1 cellular context compared by ENCODE assay signal in genomic region chr12:55726911-55727310, GRCh38.
TF ChIP-seq lines count a peak whose summit lies in the region.

No MANE protein-coding gene starts in this region.

TF ChIP-seq in IMR-90, 13 proteins besides CTCF, POLR2A, EP300 and RAD21:
- TF ChIP-seq MAFK (IDR thresholded peaks at IDR 0.05; ENCODE audit: low read depth, low read length) (no peak), RCOR1 (IDR thresholded peaks at IDR 0.05; ENCODE audit: insufficient replicate concordance, low read length) (no peak), BHLHE40 (IDR thresholded peaks at IDR 0.05; ENCODE audit: low read depth, low read length) (no peak), RFX5 (IDR thresholded peaks at IDR 0.05; ENCODE audit: low read depth, low read length) (no peak), MXI1 (IDR thresholded peaks at IDR 0.05; ENCODE audit: borderline replicate concordance, low read depth, low read length) (no peak), CHD1 (IDR thresholded peaks at IDR 0.05; ENCODE audit: low read depth, low read length) (no peak), CEBPB (IDR thresholded peaks at IDR 0.05; ENCODE audit: low read depth, low read length) (no peak), SMC3 (IDR thresholded peaks at IDR 0.05; ENCODE audit: low read depth, low read length) (no peak), MAZ (IDR thresholded peaks at IDR 0.05; ENCODE audit: borderline replicate concordance, low read depth, low read length) (no peak), FOS (IDR thresholded peaks at IDR 0.05; ENCODE audit: low read depth, low read length) (no peak), NFE2L2 (IDR thresholded peaks at IDR 0.05; ENCODE audit: low read depth, low read length) (no peak)
- TF ChIP-seq, protein P1, sequence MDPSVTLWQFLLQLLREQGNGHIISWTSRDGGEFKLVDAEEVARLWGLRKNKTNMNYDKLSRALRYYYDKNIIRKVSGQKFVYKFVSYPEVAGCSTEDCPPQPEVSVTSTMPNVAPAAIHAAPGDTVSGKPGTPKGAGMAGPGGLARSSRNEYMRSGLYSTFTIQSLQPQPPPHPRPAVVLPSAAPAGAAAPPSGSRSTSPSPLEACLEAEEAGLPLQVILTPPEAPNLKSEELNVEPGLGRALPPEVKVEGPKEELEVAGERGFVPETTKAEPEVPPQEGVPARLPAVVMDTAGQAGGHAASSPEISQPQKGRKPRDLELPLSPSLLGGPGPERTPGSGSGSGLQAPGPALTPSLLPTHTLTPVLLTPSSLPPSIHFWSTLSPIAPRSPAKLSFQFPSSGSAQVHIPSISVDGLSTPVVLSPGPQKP (IDR thresholded peaks at IDR 0.05; ENCODE audit: borderline replicate concordance, low read depth, low read length) = no peak
- TF ChIP-seq, protein P2, sequence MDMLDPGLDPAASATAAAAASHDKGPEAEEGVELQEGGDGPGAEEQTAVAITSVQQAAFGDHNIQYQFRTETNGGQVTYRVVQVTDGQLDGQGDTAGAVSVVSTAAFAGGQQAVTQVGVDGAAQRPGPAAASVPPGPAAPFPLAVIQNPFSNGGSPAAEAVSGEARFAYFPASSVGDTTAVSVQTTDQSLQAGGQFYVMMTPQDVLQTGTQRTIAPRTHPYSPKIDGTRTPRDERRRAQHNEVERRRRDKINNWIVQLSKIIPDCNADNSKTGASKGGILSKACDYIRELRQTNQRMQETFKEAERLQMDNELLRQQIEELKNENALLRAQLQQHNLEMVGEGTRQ (IDR thresholded peaks at IDR 0.05; ENCODE audit: low read depth, low read length) = no peak
